29 cellular contexts compared by ENCODE assay signal in genomic region chr2:67970071-67970470, GRCh38.
"Had no signal": no experiment of that assay in that cellular context is flagged by ENCODE, and none has a peak within 500 bp of the region (broad histone marks: within the 10 kb centered on the region; RNA-seq: fewer than 3 reads in every experiment).

No MANE protein-coding gene starts in this region.

- H3K9ac ChIP-seq: parathyroid adenoma had no signal

- H3K4me1 ChIP-seq: parathyroid adenoma, psoas muscle, testis, transverse colon, uterus had no signal

- DNase-seq: naive thymus-derived CD8-positive, alpha-beta T cell; nephron progenitor cell; nucleus accumbens; posterior cingulate gyrus; psoas muscle; right cardiac atrium; spleen; stimulated activated CD4-positive, alpha-beta T cell treated with anti-CD3 and anti-CD28 coated beads, Interleukin-12 subunit alpha, Interleukin-12 subunit beta, amount 100 ng/mL, for 4 hours; stimulated activated CD4-positive, alpha-beta T cell treated with anti-CD3 and anti-CD28 coated beads, Interleukin-1b, Interleukin-23, amount 100 ng/mL, for 48 hours; stimulated activated CD4-positive, alpha-beta T cell treated with anti-CD3 and anti-CD28 coated beads, Interleukin-4, amount 100 ng/mL, for 1 hour; stimulated activated CD4-positive, alpha-beta T cell treated with anti-CD3 and anti-CD28 coated beads, Interleukin-4, amount 100 ng/mL, for 4 hours; stimulated activated CD8-positive, alpha-beta memory T cell treated with anti-CD3 and anti-CD28 coated beads, Interleukin-4, amount 100 ng/mL, for 48 hours; stimulated activated naive CD4-positive, alpha-beta T cell; stimulated activated naive CD8-positive, alpha-beta T cell treated with anti-CD3 and anti-CD28 coated beads, Interleukin-15, amount 100 ng/mL, for 72 hours; stimulated activated naive CD8-positive, alpha-beta T cell treated with anti-CD3 and anti-CD28 coated beads, Interleukin-15, Interleukin-2, amounts not matched to agents 100 U/mL and 50 U/mL, for 24 hours; substantia nigra; testis; tibial artery; transverse colon; upper lobe of right lung; uterus had no signal

- H2AFZ ChIP-seq: parathyroid adenoma had no signal

- H3K9me3 ChIP-seq: neutrophil, psoas muscle, spleen, suprapubic skin, testis, tibial artery, transverse colon, upper lobe of right lung, uterus had no signal

- H3K27ac ChIP-seq: neutrophil, parathyroid adenoma, psoas muscle, skin epidermis, spleen, suprapubic skin, testis, tibial artery, transverse colon, upper lobe of right lung, uterus had no signal

- H3K36me3 ChIP-seq: neutrophil, spleen, suprapubic skin, tibial artery, transverse colon, upper lobe of right lung, uterus had no signal

- ATAC-seq: naive thymus-derived CD8-positive, alpha-beta T cell; natural killer cell treated with Interleukin-12 subunit alpha and Interleukin-12 subunit beta and Interleukin-15 and Interleukin-18, amount 100 ng/mL, for 72 hours; psoas muscle; right cardiac atrium; sciatic nerve; stimulated activated memory B cell treated with anti-CD40 and anti-IgM and Interleukin-4, amounts not matched to agents 10 μg/mL and 1 μg/mL and 100 μg/mL, for 72 hours; stimulated activated naive CD8-positive, alpha-beta T cell treated with anti-CD3 and anti-CD28 coated beads, Interleukin-15, amount 100 ng/mL, for 72 hours; stimulated activated naive CD8-positive, alpha-beta T cell treated with anti-CD3 and anti-CD28 coated beads, Interleukin-15, Interleukin-2, amounts not matched to agents 100 U/mL and 50 U/mL, for 24 hours; upper lobe of right lung had no signal

- H3K27me3 ChIP-seq: neutrophil, suprapubic skin, testis, tibial artery, transverse colon, upper lobe of right lung, uterus had no signal

- H3K4me2 ChIP-seq: smooth muscle cell had no signal

- H3K4me3 ChIP-seq: psoas muscle, skin epidermis, smooth muscle cell, spleen, suprapubic skin, testis, tibial artery, transverse colon, upper lobe of right lung, uterus had no signal
